ENCODE assay signal across 1 cellular context in the genomic region with DNA sequence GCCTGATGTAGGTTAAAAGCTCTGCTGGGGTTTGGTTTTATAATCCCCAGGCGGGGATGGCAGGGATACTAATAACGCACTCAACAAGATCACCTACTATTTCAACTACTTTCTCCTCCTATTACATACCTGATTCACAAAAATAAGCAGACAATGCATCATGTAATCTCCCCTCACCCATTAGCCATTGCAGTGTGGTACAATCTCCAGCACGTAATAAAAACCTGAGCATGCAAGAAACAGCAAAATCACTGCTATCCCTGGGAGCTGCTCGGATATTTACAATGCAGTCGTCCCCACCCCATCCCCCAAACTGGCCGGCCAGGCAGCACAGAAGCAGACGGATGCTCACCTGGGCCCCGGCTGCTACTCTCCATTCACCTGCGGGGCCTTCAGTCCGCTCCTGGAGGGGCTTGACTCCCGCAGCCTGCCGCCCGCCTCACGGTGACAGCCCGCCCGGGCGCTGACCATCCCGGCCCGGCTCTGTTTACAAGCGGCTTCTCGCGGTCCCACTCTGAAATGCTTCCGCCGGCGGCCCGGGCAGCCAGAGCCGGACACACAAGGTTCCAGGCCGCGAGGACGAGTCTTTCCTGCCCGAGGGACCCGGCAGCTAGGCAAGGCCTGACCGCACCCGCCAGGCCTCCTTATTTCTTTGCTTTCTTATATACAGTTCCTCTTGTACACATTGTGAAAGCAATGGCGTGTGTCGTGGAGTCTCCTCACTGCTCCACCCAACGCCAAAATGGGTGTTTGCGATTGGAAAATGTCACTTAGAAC.
TF ChIP-seq lines count a peak whose summit lies in the region.

Gene PLEKHM3 (minus strand): TSS at position 491 of the 777 bp plus-strand sequence. CDS start 23,888 bp downstream, outside the sequence.

TF ChIP-seq in K562, 482 proteins besides CTCF, POLR2A, EP300 and RAD21 (continued from another document and continues in another):
- no peak for TF ChIP-seq ZNF407 (IDR thresholded peaks at IDR 0.05; ENCODE audit: low read depth)
- no peak for TF ChIP-seq RBM25 (IDR thresholded peaks at IDR 0.05; ENCODE audit: low read depth, low read length, severe bottlenecking)
- peak; percentile 42; the same call in 1 of the 2 replicates for TF ChIP-seq GMEB1 (CRISPR knock-in tag; IDR thresholded peaks at IDR 0.05)
- TF ChIP-seq, protein P1, sequence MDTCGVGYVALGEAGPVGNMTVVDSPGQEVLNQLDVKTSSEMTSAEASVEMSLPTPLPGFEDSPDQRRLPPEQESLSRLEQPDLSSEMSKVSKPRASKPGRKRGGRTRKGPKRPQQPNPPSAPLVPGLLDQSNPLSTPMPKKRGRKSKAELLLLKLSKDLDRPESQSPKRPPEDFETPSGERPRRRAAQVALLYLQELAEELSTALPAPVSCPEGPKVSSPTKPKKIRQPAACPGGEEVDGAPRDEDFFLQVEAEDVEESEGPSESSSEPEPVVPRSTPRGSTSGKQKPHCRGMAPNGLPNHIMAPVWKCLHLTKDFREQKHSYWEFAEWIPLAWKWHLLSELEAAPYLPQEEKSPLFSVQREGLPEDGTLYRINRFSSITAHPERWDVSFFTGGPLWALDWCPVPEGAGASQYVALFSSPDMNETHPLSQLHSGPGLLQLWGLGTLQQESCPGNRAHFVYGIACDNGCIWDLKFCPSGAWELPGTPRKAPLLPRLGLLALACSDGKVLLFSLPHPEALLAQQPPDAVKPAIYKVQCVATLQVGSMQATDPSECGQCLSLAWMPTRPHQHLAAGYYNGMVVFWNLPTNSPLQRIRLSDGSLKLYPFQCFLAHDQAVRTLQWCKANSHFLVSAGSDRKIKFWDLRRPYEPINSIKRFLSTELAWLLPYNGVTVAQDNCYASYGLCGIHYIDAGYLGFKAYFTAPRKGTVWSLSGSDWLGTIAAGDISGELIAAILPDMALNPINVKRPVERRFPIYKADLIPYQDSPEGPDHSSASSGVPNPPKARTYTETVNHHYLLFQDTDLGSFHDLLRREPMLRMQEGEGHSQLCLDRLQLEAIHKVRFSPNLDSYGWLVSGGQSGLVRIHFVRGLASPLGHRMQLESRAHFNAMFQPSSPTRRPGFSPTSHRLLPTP (IDR thresholded peaks at IDR 0.05; ENCODE audit: borderline replicate concordance, extremely low read depth, insufficient read length) = no peak
- TF ChIP-seq SOX6 (IDR thresholded peaks at IDR 0.05) = no peak; the same call in 1 of the 2 replicates
- TF ChIP-seq, protein P2, sequence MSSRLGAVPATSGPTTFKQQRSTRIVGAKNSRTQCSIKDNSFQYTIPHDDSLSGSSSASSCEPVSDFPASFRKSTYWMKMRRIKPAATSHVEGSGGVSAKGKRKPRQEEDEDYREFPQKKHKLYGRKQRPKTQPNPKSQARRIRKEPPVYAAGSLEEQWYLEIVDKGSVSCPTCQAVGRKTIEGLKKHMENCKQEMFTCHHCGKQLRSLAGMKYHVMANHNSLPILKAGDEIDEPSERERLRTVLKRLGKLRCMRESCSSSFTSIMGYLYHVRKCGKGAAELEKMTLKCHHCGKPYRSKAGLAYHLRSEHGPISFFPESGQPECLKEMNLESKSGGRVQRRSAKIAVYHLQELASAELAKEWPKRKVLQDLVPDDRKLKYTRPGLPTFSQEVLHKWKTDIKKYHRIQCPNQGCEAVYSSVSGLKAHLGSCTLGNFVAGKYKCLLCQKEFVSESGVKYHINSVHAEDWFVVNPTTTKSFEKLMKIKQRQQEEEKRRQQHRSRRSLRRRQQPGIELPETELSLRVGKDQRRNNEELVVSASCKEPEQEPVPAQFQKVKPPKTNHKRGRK (tag; IDR thresholded peaks at IDR 0.05) = no peak
- no peak for TF ChIP-seq BRCA1 (IDR thresholded peaks at IDR 0.05)
- TF ChIP-seq BRCA1 (CRISPR knock-in tag; IDR thresholded peaks at IDR 0.05) = no peak
- TF ChIP-seq ZZZ3 (IDR thresholded peaks at IDR 0.05) = no peak
- TF ChIP-seq ZBTB43 (CRISPR knock-in tag; IDR thresholded peaks at IDR 0.05) = no peak
- TF ChIP-seq ZKSCAN3 (CRISPR knock-in tag; IDR thresholded peaks at IDR 0.05) = no peak
- no peak for TF ChIP-seq NCOA4 (IDR thresholded peaks at IDR 0.05; ENCODE audit: partially characterized antibody)
- TF ChIP-seq ZNF174 (CRISPR knock-in tag; IDR thresholded peaks at IDR 0.05) = no peak
- TF ChIP-seq HCFC1 (IDR thresholded peaks at IDR 0.05; ENCODE audit: low read depth, low read length) = peak; percentile 73
- no peak for TF ChIP-seq MCM3 (IDR thresholded peaks at IDR 0.05)
- no peak for TF ChIP-seq KLF10 (CRISPR knock-in tag; IDR thresholded peaks at IDR 0.05)
- 0 out of 2 replicates have a peak, but pooled peaks have one; percentile 57 for TF ChIP-seq CBX5 (IDR thresholded peaks at IDR 0.05; ENCODE audit: borderline replicate concordance, low read depth)
- TF ChIP-seq GABPB2 (CRISPR knock-in tag; conservative IDR thresholded peaks at IDR 0.05) = no peak
- TF ChIP-seq RBM39 (optimal IDR thresholded peaks at IDR 0.05; ENCODE audit: low read depth, low read length) = no peak
- TF ChIP-seq ZNF57 (CRISPR knock-in tag; IDR thresholded peaks at IDR 0.05) = no peak
- no peak for TF ChIP-seq ZNF239 (CRISPR knock-in tag; IDR thresholded peaks at IDR 0.05)
- TF ChIP-seq ZNF609 (CRISPR knock-in tag; IDR thresholded peaks at IDR 0.05; ENCODE audit: borderline replicate concordance) = no peak
- peak in 1 of 2 experiments; percentile 66; a peak in 2 of 4 replicates for TF ChIP-seq HDAC1 (IDR thresholded peaks at IDR 0.05)
- no peak for TF ChIP-seq ZNF75A (CRISPR knock-in tag; IDR thresholded peaks at IDR 0.05)
- peak; percentile 50; the same call in 1 of the 2 replicates for TF ChIP-seq MYC (IDR thresholded peaks at IDR 0.05; ENCODE audit: low read depth, low read length)
- no peak for TF ChIP-seq MYC (CRISPR knock-in tag; IDR thresholded peaks at IDR 0.05; ENCODE audit: borderline replicate concordance, low read depth)
- peak; percentile 69; the same call in 1 of the 2 replicates for TF ChIP-seq SMAD4 (CRISPR knock-in tag; conservative IDR thresholded peaks at IDR 0.05)
- TF ChIP-seq, protein P3, sequence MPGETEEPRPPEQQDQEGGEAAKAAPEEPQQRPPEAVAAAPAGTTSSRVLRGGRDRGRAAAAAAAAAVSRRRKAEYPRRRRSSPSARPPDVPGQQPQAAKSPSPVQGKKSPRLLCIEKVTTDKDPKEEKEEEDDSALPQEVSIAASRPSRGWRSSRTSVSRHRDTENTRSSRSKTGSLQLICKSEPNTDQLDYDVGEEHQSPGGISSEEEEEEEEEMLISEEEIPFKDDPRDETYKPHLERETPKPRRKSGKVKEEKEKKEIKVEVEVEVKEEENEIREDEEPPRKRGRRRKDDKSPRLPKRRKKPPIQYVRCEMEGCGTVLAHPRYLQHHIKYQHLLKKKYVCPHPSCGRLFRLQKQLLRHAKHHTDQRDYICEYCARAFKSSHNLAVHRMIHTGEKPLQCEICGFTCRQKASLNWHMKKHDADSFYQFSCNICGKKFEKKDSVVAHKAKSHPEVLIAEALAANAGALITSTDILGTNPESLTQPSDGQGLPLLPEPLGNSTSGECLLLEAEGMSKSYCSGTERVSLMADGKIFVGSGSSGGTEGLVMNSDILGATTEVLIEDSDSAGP (CRISPR knock-in tag; IDR thresholded peaks at IDR 0.05) = no peak
- TF ChIP-seq ZNF561 (CRISPR knock-in tag; conservative IDR thresholded peaks at IDR 0.05) = no peak
- no peak for TF ChIP-seq ARID2 (IDR thresholded peaks at IDR 0.05)
- TF ChIP-seq HNRNPH1 (optimal IDR thresholded peaks at IDR 0.05; ENCODE audit: low read depth, low read length) = no peak
- no peak for TF ChIP-seq ZNF212 (CRISPR knock-in tag; IDR thresholded peaks at IDR 0.05)
- TF ChIP-seq SMAD1 (IDR thresholded peaks at IDR 0.05; ENCODE audit: low read depth, low read length, partially characterized antibody) = no peak
